8 cellular contexts compared by ENCODE assay signal in genomic region chrX:48800574-48801280, GRCh38. TPM values are rescaled to one million over a fixed set of nuclear protein-coding genes. Genes with fewer than 3 reads are reported as not detected.
DNase-seq lines count a peak whose midpoint lies in the region; ATAC-seq and TF ChIP-seq lines count a peak whose summit lies in the region.

No MANE protein-coding gene starts in this region.

- H3K36me3 ChIP-seq in left ventricle myocardium inferior: no peaks in the 10 kb centered on the region
- no peaks in the 10 kb centered on the region for H3K36me3 ChIP-seq in lung (ENCODE audit: control insufficient read depth in 2 of 2, insufficient read depth in 2 of 2, low read length in 2 of 2)
- H3K36me3 ChIP-seq in upper lobe of right lung: no peaks in the 10 kb centered on the region

- H3K4me3 ChIP-seq in left ventricle myocardium inferior (peak overlapping the region; percentile 75), astrocyte of the spinal cord (ENCODE audit: low read depth, low read length) (peak overlapping the region; percentile 66), lung (no peak overlapping the region), upper lobe of right lung (peak overlapping the region; percentile 61)

- H3K9me3 ChIP-seq in left ventricle myocardium inferior (replicated peaks) (no peaks in the 10 kb centered on the region), lung (ENCODE audit: control insufficient read depth in 2 of 2, insufficient read depth in 1 of 2, low read length in 1 of 2) (peaks cover 0 to 11% of the 10 kb centered on the region in 2 donors), upper lobe of right lung (no peaks in the 10 kb centered on the region)

- H3K27me3 ChIP-seq in left ventricle myocardium inferior (ENCODE audit: low read depth) (no peaks in the 10 kb centered on the region), lung (ENCODE audit: control insufficient read depth, insufficient read depth) (no peaks in the 10 kb centered on the region), upper lobe of right lung (no peaks in the 10 kb centered on the region)

- no peak for TF ChIP-seq POLR2A in GM18505 (IDR thresholded peaks at IDR 0.05; ENCODE audit: borderline replicate concordance, extremely low read depth, insufficient read depth, insufficient read length)

- 23 to 56% methylated on average over 17 of the region's 17 CpGs for WGBS in lung, 2 donors

- no peak for TF ChIP-seq CTCF in left ventricle myocardium inferior (IDR thresholded peaks at IDR 0.05; ENCODE audit: borderline replicate concordance)
- no peak for TF ChIP-seq CTCF in astrocyte of the spinal cord (IDR thresholded peaks at IDR 0.05; ENCODE audit: low read depth, low read length)
- no peak for TF ChIP-seq CTCF in lung (IDR thresholded peaks at IDR 0.05; ENCODE audit: control extremely low read depth, extremely low read depth)
- no peak for TF ChIP-seq CTCF in upper lobe of right lung (IDR thresholded peaks at IDR 0.05)

- ATAC-seq in lung (ENCODE audit: insufficient read depth, low FRiP score) (no peak), upper lobe of right lung (no peak), GM18505 (IDR thresholded peaks at IDR 0.05; ENCODE audit: unreplicated experiment) (no peak), HG02870 (IDR thresholded peaks at IDR 0.05; ENCODE audit: unreplicated experiment) (no peak)

- intact Hi-C loops in left ventricle myocardium inferior (cut with micrococcal nuclease) (no loop called here), cardiac septum (cut with DNase I) (loop anchor here (5.0 to 10.0 kb wide), 4 partner anchors 63 to 242 kb away; partner anchors contain the start of genes SUV39H1 and TFE3), upper lobe of right lung (cut with DNase I) (no loop called here)

- peak overlapping the region; percentile 97 for H3K27ac ChIP-seq in left ventricle myocardium inferior (replicated peaks)
- H3K27ac ChIP-seq in lung (ENCODE audit: low read depth in 1 of 2, low read length in 1 of 2): peak overlapping the region; percentile 89 to 95
- H3K27ac ChIP-seq in upper lobe of right lung: peak overlapping the region; percentile 97

- DNase-seq in left ventricle myocardium inferior (no peak), cardiac septum (ENCODE audit: low spot score) (no peak), astrocyte of the spinal cord (ENCODE audit: low read depth, low spot score) (no peak), lung (ENCODE audit: low spot score) (no peak), upper lobe of right lung (no peak), HCEC 1CT (no peak)

- in situ Hi-C loops in astrocyte of the spinal cord (cut with HindIII; ENCODE audit: low sequenced_read_pairs): no loop called here

- H3K4me1 ChIP-seq in left ventricle myocardium inferior (peaks cover 5% of the 10 kb centered on the region), lung (ENCODE audit: control insufficient read depth in 2 of 2, insufficient read depth in 2 of 2, low read length in 2 of 2) (no peaks in the 10 kb centered on the region), upper lobe of right lung (peaks cover 4% of the 10 kb centered on the region)

RNA-seq across cellular contexts. Expression of gene HDAC6, which starts 1.1 kb away (rescaled TPM):
- total RNA-seq in left ventricle myocardium inferior (39.7 TPM), cardiac septum (33.7 TPM), lung (10 to 100 TPM; 84.9 to 90.8 TPM), upper lobe of right lung (94.2 TPM)
- 10 to 100 TPM; 39.7 to 72.0 TPM for polyA plus RNA-seq in lung

RNA-seq across cellular contexts. Expression of gene GATA1, which starts 14.3 kb away (rescaled TPM):
- not detected for total RNA-seq in left ventricle myocardium inferior
- total RNA-seq in cardiac septum: not detected
- 1 to 10 TPM in 1 of 2 donors, under 1 TPM in 1; 0.43 to 1.2 TPM for total RNA-seq in lung
- 1 to 10 TPM in 1 of 2 donors, under 1 TPM in 1; 0.63 to 1.5 TPM for polyA plus RNA-seq in lung
- 0.87 TPM for total RNA-seq in upper lobe of right lung

RNA-seq across cellular contexts. Expression of gene ERAS, which starts 25.6 kb away (rescaled TPM):
- total RNA-seq in left ventricle myocardium inferior (not detected), cardiac septum (not detected), lung (not detected), upper lobe of right lung (not detected)
- polyA plus RNA-seq in lung: under 1 TPM in 1 of 2 donors, not detected in 1; 0.24 TPM

RNA-seq across cellular contexts. Expression of gene PCSK1N, which starts 34.7 kb away (rescaled TPM):
- total RNA-seq in left ventricle myocardium inferior (not detected), cardiac septum (4.1 TPM), lung (10 to 100 TPM in 1 of 2 donors, 1 to 10 TPM in 1; 3.4 to 10.7 TPM), upper lobe of right lung (4.3 TPM)
- polyA plus RNA-seq in lung: 1 to 10 TPM; 1.3 to 1.6 TPM

RNA-seq across cellular contexts. Expression of gene GLOD5, which starts 39.2 kb away (rescaled TPM):
- total RNA-seq in left ventricle myocardium inferior (not detected), cardiac septum (not detected), lung (1 to 10 TPM; 1.6 to 2.0 TPM), upper lobe of right lung (2.6 TPM)
- 1 to 10 TPM; 1.7 to 5.1 TPM for polyA plus RNA-seq in lung
